Comparison of ENCODE assay signal across 28 cellular contexts in genomic region chr7:142457146-142457703, GRCh38.
DNase-seq lines count a peak whose midpoint lies in the region; ATAC-seq, FAIRE-seq and TF ChIP-seq lines count a peak whose summit lies in the region.
"Had no signal": no experiment of that assay in that cellular context is flagged by ENCODE, and none has a peak within 500 bp of the region (broad histone marks: within the 10 kb centered on the region; RNA-seq: fewer than 3 reads in every experiment).

No MANE protein-coding gene starts in this region.

- no peak overlapping the region for H3K27ac Mint-ChIP-seq in activated CD4-positive, alpha-beta T cell treated with anti-CD3 and anti-CD28 coated beads, Interleukin-2, amount 10 ng/mL, durations not matched to agents 24 days and 14 days
- H3K27ac Mint-ChIP-seq: dendritic cell treated with granulocyte-macrophage colony-stimulating factor and Interleukin-4, amounts not matched to agents 40 ng/mL and 50 ng/mL, for 4 days; endodermal cell; stimulated activated memory B cell treated with anti-CD40 and anti-IgM and Interleukin-4, amounts not matched to agents 10 μg/mL and 1 μg/mL and 100 μg/mL, for 72 hours had no signal

- ATAC-seq in psoas muscle = peak in 3 of 4 donors; percentile 57 to 71 (median 59)
- ATAC-seq: activated T-cell treated with anti-CD3 and anti-CD28 coated beads, Interleukin-2, amount 50 U/mL, for 4 hours; body of pancreas; left lung; Right ventricle myocardium inferior; stimulated activated memory B cell treated with anti-CD40 and anti-IgM and Interleukin-4, amounts not matched to agents 10 μg/mL and 1 μg/mL and 100 μg/mL, for 72 hours had no signal

- H3K4me3 Mint-ChIP-seq in activated CD4-positive, alpha-beta T cell treated with anti-CD3 and anti-CD28 coated beads, Interleukin-2, amount 10 ng/mL, durations not matched to agents 24 days and 14 days = peak overlapping the region; percentile 39
- H3K4me3 Mint-ChIP-seq: activated T-cell treated with anti-CD3 and anti-CD28 coated beads, Interleukin-2, amount 50 U/mL, for 4 hours; dendritic cell treated with granulocyte-macrophage colony-stimulating factor and Interleukin-4, amounts not matched to agents 40 ng/mL and 50 ng/mL, for 4 days; endodermal cell; stimulated activated memory B cell treated with anti-CD40 and anti-IgM and Interleukin-4, amounts not matched to agents 10 μg/mL and 1 μg/mL and 100 μg/mL, for 72 hours had no signal

- 78 to 92% (median 86%) methylated on average over 2 of the region's 2 CpGs for WGBS in psoas muscle, 3 donors

- H3K4me1 ChIP-seq in psoas muscle = peaks cover 4% of the 10 kb centered on the region
- H3K4me1 ChIP-seq: adrenal gland, testis had no signal

- TF ChIP-seq POLR2A in GM12891 (IDR thresholded peaks at IDR 0.05; ENCODE audit: low read depth, low read length) = no peak

- CTCF ChIA-PET in HEK293T (lab: Yijun Ruan, JAX) = interaction anchor here (0.8 kb wide), 1 partner anchor 13 kb away, joined by 4 read pairs; no protein-coding TSS in a partner anchor

- no peaks in the 10 kb centered on the region for H3K36me3 ChIP-seq in KOPT-K1 (ENCODE audit: insufficient read depth, low read length)
- H3K36me3 ChIP-seq in psoas muscle (ENCODE audit: insufficient read depth in 1 of 2, low read depth in 1 of 2) = no peaks in the 10 kb centered on the region
- H3K36me3 ChIP-seq: adrenal gland, left lung had no signal

- FAIRE-seq in GM12891 (lab: Jason Lieb, UNC) = no peak
- FAIRE-seq: GM12892 had no signal

- no peak overlapping the region for H3K4me3 ChIP-seq in psoas muscle
- H3K4me3 ChIP-seq: adrenal gland, body of pancreas, left lung, PC-9, testis had no signal

- H3K9me3 ChIP-seq in KOPT-K1 (ENCODE audit: insufficient read depth, low read length, poor library complexity, severe bottlenecking) = no peaks in the 10 kb centered on the region
- no peaks in the 10 kb centered on the region for H3K9me3 ChIP-seq in psoas muscle
- H3K9me3 ChIP-seq: adrenal gland, body of pancreas, left lung, testis had no signal

- no peaks in the 10 kb centered on the region for H3K9me3 Mint-ChIP-seq in activated CD4-positive, alpha-beta T cell treated with anti-CD3 and anti-CD28 coated beads, Interleukin-2, amount 10 ng/mL, durations not matched to agents 24 days and 14 days
- H3K9me3 Mint-ChIP-seq: activated T-cell treated with anti-CD3 and anti-CD28 coated beads, Interleukin-2, amount 50 U/mL, for 4 hours; dendritic cell treated with granulocyte-macrophage colony-stimulating factor and Interleukin-4, amounts not matched to agents 40 ng/mL and 50 ng/mL, for 4 days; endodermal cell; stimulated activated memory B cell treated with anti-CD40 and anti-IgM and Interleukin-4, amounts not matched to agents 10 μg/mL and 1 μg/mL and 100 μg/mL, for 72 hours had no signal

- intact Hi-C loops in activated CD4-positive, alpha-beta T cell treated with anti-CD3 and anti-CD28 coated beads, Interleukin-2, amount 10 ng/mL, durations not matched to agents 24 days and 14 days (cut with micrococcal nuclease) = loop anchor here (5.0 kb wide), 1 partner anchor 40 kb away; no protein-coding TSS in a partner anchor
- intact Hi-C loops in psoas muscle (cut with DNase I) = no loop called here

- peaks cover 43% of the 10 kb centered on the region for H3K4me1 Mint-ChIP-seq in activated CD4-positive, alpha-beta T cell treated with anti-CD3 and anti-CD28 coated beads, Interleukin-2, amount 10 ng/mL, durations not matched to agents 24 days and 14 days

- peaks cover 3% of the 10 kb centered on the region for H3K27me3 Mint-ChIP-seq in activated CD4-positive, alpha-beta T cell treated with anti-CD3 and anti-CD28 coated beads, Interleukin-2, amount 10 ng/mL, durations not matched to agents 24 days and 14 days
- H3K27me3 Mint-ChIP-seq: dendritic cell treated with granulocyte-macrophage colony-stimulating factor and Interleukin-4, amounts not matched to agents 40 ng/mL and 50 ng/mL, for 4 days had no signal

- DNase-seq in activated CD4-positive, alpha-beta T cell treated with anti-CD3 and anti-CD28 coated beads, Interleukin-2, amount 10 ng/mL, durations not matched to agents 24 days and 14 days = no peak
- no peak for DNase-seq in activated CD4-positive, alpha-beta T cell treated with anti-CD3 and anti-CD28 coated beads, Interleukin-2, amount 50 U/mL, for 4 hours
- DNase-seq in fibroblast of peridontal ligament (ENCODE audit: extremely low read depth) (peak; percentile 34), psoas muscle (no peak), GM12891 (ENCODE audit: insufficient read length, low spot score) (no peak), NCI-H2171 treated with DMSO at 0.1 percent for 48 hours (lab: John Stamatoyannopoulos, UW) (no peak), HEK293T (ENCODE audit: extremely low spot score) (no peak)
- DNase-seq: 8988T; activated gamma-delta T cell treated with Interleukin-2 at 50 U/mL for 16 hours; activated T-cell treated with anti-CD3 and anti-CD28 coated beads, Interleukin-2, amount 50 U/mL, for 4 hours; adrenal gland; body of pancreas; DMS 273 treated with DMSO at 0.1 percent for 48 hours; endodermal cell; H7; head of caudate nucleus; islet precursor cell; left lung; mesenchymal stem cell; NCI-H1436 treated with DMSO at 0.1 percent for 48 hours; PC-9; stimulated activated CD4-positive, alpha-beta T cell treated with anti-CD3 and anti-CD28 coated beads, Interleukin-15, amount 100 ng/mL, for 24 hours; testis had no signal

- H3K27me3 ChIP-seq in psoas muscle (ENCODE audit: insufficient read depth in 3 of 3, low read length in 2 of 3) = no peaks in the 10 kb centered on the region
- H3K27me3 ChIP-seq: adrenal gland, body of pancreas, left lung, testis had no signal

- POLR2A ChIA-PET in HEK293T (lab: Yijun Ruan, JAX) = no interaction called here

- TF ChIP-seq CTCF in psoas muscle (IDR thresholded peaks at IDR 0.05) = no peak

- H3K36me3 Mint-ChIP-seq in activated CD4-positive, alpha-beta T cell treated with anti-CD3 and anti-CD28 coated beads, Interleukin-2, amount 10 ng/mL, durations not matched to agents 24 days and 14 days (ENCODE audit: low read depth) = no peaks in the 10 kb centered on the region
- H3K36me3 Mint-ChIP-seq: stimulated activated memory B cell treated with anti-CD40 and anti-IgM and Interleukin-4, amounts not matched to agents 10 μg/mL and 1 μg/mL and 100 μg/mL, for 72 hours had no signal

- H3K27ac ChIP-seq in KOPT-K1 (ENCODE audit: low read depth, low read length, poor library complexity, severe bottlenecking) = peak overlapping the region; percentile 65
- no peak overlapping the region for H3K27ac ChIP-seq in psoas muscle
- H3K27ac ChIP-seq: adrenal gland, body of pancreas, left lung, PC-9, testis had no signal

TF ChIP-seq in GM12891, 5 proteins besides CTCF, POLR2A, EP300 and RAD21:
- TF ChIP-seq POLR2AphosphoS5 (IDR thresholded peaks at IDR 0.05; ENCODE audit: low read depth, low read length) (no peak), POU2F2 (IDR thresholded peaks at IDR 0.05; ENCODE audit: low read depth, low read length) (no peak), PAX5 (IDR thresholded peaks at IDR 0.05; ENCODE audit: insufficient read depth, low read length, severe bottlenecking) (no peak), SPI1 (IDR thresholded peaks at IDR 0.05; ENCODE audit: low read depth, low read length) (no peak), TAF1 (IDR thresholded peaks at IDR 0.05; ENCODE audit: low read depth, low read length) (no peak)

TF ChIP-seq in HEK293T, 16 proteins besides CTCF, POLR2A, EP300 and RAD21:
- TF ChIP-seq ARNT (IDR thresholded peaks at IDR 0.05) (no peak), LEF1 (IDR thresholded peaks at IDR 0.05; ENCODE audit: borderline replicate concordance) (no peak), FOXA1 (IDR thresholded peaks at IDR 0.05) (no peak), CTBP1 (IDR thresholded peaks at IDR 0.05; ENCODE audit: borderline replicate concordance) (no peak), ELF4 (IDR thresholded peaks at IDR 0.05) (no peak), FOXK2 (IDR thresholded peaks at IDR 0.05) (no peak), FOXM1 (IDR thresholded peaks at IDR 0.05; ENCODE audit: borderline replicate concordance) (no peak), SUZ12 (IDR thresholded peaks at IDR 0.05) (no peak)
